ENCODE assay signal across 28 cellular contexts in genomic region chr16:75127713-75128415, GRCh38. TPM values are rescaled to one million over a fixed set of nuclear protein-coding genes. Genes with fewer than 3 reads are reported as not detected.
"Had no signal": no experiment of that assay in that cellular context is flagged by ENCODE, and none has a peak within 500 bp of the region (broad histone marks: within the 10 kb centered on the region; RNA-seq: fewer than 3 reads in every experiment).

No MANE protein-coding gene starts in this region.

- DNase-seq: natural killer cell; occipital lobe; ovary; posterior cingulate gyrus; psoas muscle; right cardiac atrium; spleen; stimulated activated CD4-positive, alpha-beta T cell treated with anti-CD3 and anti-CD28 coated beads, Interleukin-12 subunit alpha, Interleukin-12 subunit beta, amount 100 ng/mL, for 4 hours; stimulated activated CD4-positive, alpha-beta T cell treated with anti-CD3 and anti-CD28 coated beads, Interleukin-1b, Interleukin-23, amount 100 ng/mL, for 48 hours; stimulated activated CD4-positive, alpha-beta T cell treated with anti-CD3 and anti-CD28 coated beads, Interleukin-4, amount 100 ng/mL, for 1 hour; stimulated activated CD4-positive, alpha-beta T cell treated with anti-CD3 and anti-CD28 coated beads, Interleukin-4, amount 100 ng/mL, for 4 hours; stimulated activated CD8-positive, alpha-beta memory T cell treated with anti-CD3 and anti-CD28 coated beads, Interleukin-4, amount 100 ng/mL, for 48 hours; stimulated activated naive B cell treated with anti-CD40 and anti-IgM and Interleukin-4, amounts not matched to agents 10 μg/mL and 1 μg/mL and 100 μg/mL, for 72 hours; stimulated activated naive CD4-positive, alpha-beta T cell treated with Interleukin-2 at 50 U/mL for 16 hours; stomach; thyroid gland; trophoblast cell; upper lobe of left lung had no signal

- H3K27ac ChIP-seq: neural progenitor cell, ovary, parathyroid adenoma, psoas muscle, skin epidermis, spleen, stomach, thoracic aorta, thyroid gland, tibial nerve, upper lobe of left lung, vagina had no signal

- H3K4me3 ChIP-seq: neural progenitor cell, ovary, psoas muscle, skin epidermis, smooth muscle cell, spleen, stomach, thoracic aorta, thyroid gland, tibial nerve, upper lobe of left lung, vagina had no signal

- FAIRE-seq: urothelium cell line had no signal

- H2AFZ ChIP-seq: neural progenitor cell, parathyroid adenoma had no signal

- ATAC-seq: natural killer cell; psoas muscle; right cardiac atrium; sciatic nerve; stimulated activated naive B cell treated with anti-CD40 and anti-IgM and Interleukin-4, amounts not matched to agents 10 μg/mL and 1 μg/mL and 100 μg/mL, for 72 hours had no signal

- H3K9me3 ChIP-seq: ovary, psoas muscle, thoracic aorta, thyroid gland, vagina had no signal

- H3K79me2 ChIP-seq: parathyroid adenoma had no signal

- H3K27me3 ChIP-seq: neural progenitor cell, ovary, stomach, thyroid gland, tibial nerve, upper lobe of left lung, vagina had no signal

- H3K4me2 ChIP-seq: neural progenitor cell, smooth muscle cell had no signal

- H3K36me3 ChIP-seq: neural progenitor cell, ovary, spleen, stomach, thoracic aorta, thyroid gland, tibial nerve, upper lobe of left lung, vagina had no signal

- H3K4me1 ChIP-seq: neural progenitor cell, parathyroid adenoma, psoas muscle, spleen, vagina had no signal

- H3K9ac ChIP-seq: neural progenitor cell, parathyroid adenoma had no signal

RNA-seq across cellular contexts. Expression of gene LDHD, which starts 11.3 kb away (rescaled TPM):
- polyA plus RNA-seq: neural cell had no signal
